ENCODE assay signal across 25 cellular contexts in genomic region chr7:79185605-79186004, GRCh38.
"Had no signal": no experiment of that assay in that cellular context is flagged by ENCODE, and none has a peak within 500 bp of the region (broad histone marks: within the 10 kb centered on the region; RNA-seq: fewer than 3 reads in every experiment).

No MANE protein-coding gene starts in this region.

- FAIRE-seq: colon had no signal

- H3K9me3 ChIP-seq: psoas muscle, sigmoid colon, vagina had no signal

- H3K27ac ChIP-seq: parathyroid adenoma, psoas muscle, sigmoid colon, vagina had no signal

- H3K9ac ChIP-seq: parathyroid adenoma had no signal

- DNase-seq: activated CD4-positive, alpha-beta T cell treated with anti-CD3 and anti-CD28 coated beads for 36 hours; activated CD4-positive, CD25-positive, alpha-beta regulatory T cell; activated CD8-positive, alpha-beta memory T cell treated with anti-CD3 and anti-CD28 coated beads, Interleukin-2, amount 10 ng/mL, durations not matched to agents 7 days and 5 days; activated CD8-positive, alpha-beta T cell treated with anti-CD3 and anti-CD28 coated beads, Interleukin-2, amount 10 ng/mL, durations not matched to agents 7 days and 5 days; activated naive CD8-positive, alpha-beta T cell treated with anti-CD3 and anti-CD28 coated beads, Interleukin-2, amount 50 U/mL, for 24 hours; activated T-cell treated with anti-CD3 and anti-CD28 coated beads, Interleukin-2, amount 50 U/mL, for 48 hours; dermis blood vessel endothelial cell; effector CD4-positive, alpha-beta T cell; erythroblast; head of caudate nucleus; hippocampal formation; naive thymus-derived CD8-positive, alpha-beta T cell; nucleus accumbens; psoas muscle; sigmoid colon; stimulated activated CD4-positive, alpha-beta T cell treated with anti-CD3 and anti-CD28 coated beads, Interleukin-1b, Interleukin-23, amount 100 ng/mL, for 48 hours; stimulated activated CD4-positive, alpha-beta T cell treated with anti-CD3 and anti-CD28 coated beads, Interleukin-4, amount 100 ng/mL, for 4 hours; stimulated activated CD8-positive, alpha-beta memory T cell treated with anti-CD3 and anti-CD28 coated beads, Interleukin-4, amount 100 ng/mL, for 48 hours; stimulated activated naive CD8-positive, alpha-beta T cell treated with anti-CD3 and anti-CD28 coated beads, Interleukin-15, amount 100 ng/mL, for 72 hours; substantia nigra had no signal

- H3K79me2 ChIP-seq: parathyroid adenoma had no signal

- H3K27me3 ChIP-seq: sigmoid colon, vagina had no signal

- ATAC-seq: activated CD4-positive, alpha-beta T cell treated with anti-CD3 and anti-CD28 coated beads for 36 hours; activated CD8-positive, alpha-beta memory T cell treated with anti-CD3 and anti-CD28 coated beads, Interleukin-2, amount 10 ng/mL, durations not matched to agents 7 days and 5 days; activated CD8-positive, alpha-beta T cell treated with anti-CD3 and anti-CD28 coated beads, Interleukin-2, amount 10 ng/mL, durations not matched to agents 7 days and 5 days; activated naive CD8-positive, alpha-beta T cell treated with anti-CD3 and anti-CD28 coated beads, Interleukin-2, amount 50 U/mL, for 24 hours; naive thymus-derived CD8-positive, alpha-beta T cell; psoas muscle; stimulated activated memory B cell treated with anti-CD40 and anti-IgM and Interleukin-4, amounts not matched to agents 10 μg/mL and 1 μg/mL and 100 μg/mL, for 72 hours; stimulated activated naive CD8-positive, alpha-beta T cell treated with anti-CD3 and anti-CD28 coated beads, Interleukin-15, amount 100 ng/mL, for 72 hours had no signal

- H3K4me3 ChIP-seq: psoas muscle, sigmoid colon, smooth muscle cell, vagina had no signal

- H3K4me1 ChIP-seq: parathyroid adenoma, psoas muscle, sigmoid colon, vagina had no signal

- H3K36me3 ChIP-seq: sigmoid colon, vagina had no signal

- H2AFZ ChIP-seq: parathyroid adenoma had no signal

- H3K4me2 ChIP-seq: smooth muscle cell had no signal
